In the genomic region with DNA sequence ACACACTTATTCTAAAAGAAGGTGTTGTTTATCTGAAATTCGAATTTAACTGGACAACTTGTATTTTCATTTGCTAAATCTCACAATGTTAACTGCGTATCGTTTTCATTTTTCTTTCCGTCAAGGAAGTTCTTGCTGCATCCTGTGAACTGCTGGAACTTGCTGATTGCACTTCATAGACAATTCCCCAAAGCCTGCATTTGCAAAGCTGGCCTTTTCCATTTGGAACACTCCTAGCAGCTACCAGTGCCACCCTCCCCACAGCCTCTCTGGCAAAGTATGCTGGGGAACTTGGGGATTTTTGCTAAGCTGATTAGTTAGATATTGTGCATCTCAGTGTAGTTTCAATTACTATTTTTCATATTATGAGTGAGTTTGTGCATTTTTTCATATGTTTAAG, we compare ENCODE assay signal across 23 cellular contexts.
"Had no signal": no experiment of that assay in that cellular context is flagged by ENCODE, and none has a peak within 500 bp of the region (broad histone marks: within the 10 kb centered on the region; RNA-seq: fewer than 3 reads in every experiment).

No MANE protein-coding gene starts in this region.

- H3K4me1 ChIP-seq: sigmoid colon had no signal

- DNase-seq: activated CD4-positive, alpha-beta T cell treated with anti-CD3 and anti-CD28 coated beads, Interleukin-2, amount 10 ng/mL, durations not matched to agents 7 days and 5 days; activated CD4-positive, CD25-positive, alpha-beta regulatory T cell treated with anti-CD3 and anti-CD28 coated beads, Interleukin-2, amount 50 U/mL, for 72 hours; activated CD8-positive, alpha-beta memory T cell treated with anti-CD3 and anti-CD28 coated beads, Interleukin-2, amount 10 ng/mL, durations not matched to agents 7 days and 5 days; activated CD8-positive, alpha-beta T cell treated with anti-CD3 and anti-CD28 coated beads for 36 hours; activated effector memory CD4-positive, alpha-beta T cell treated with anti-CD3 and anti-CD28 coated beads, Interleukin-2, amount 50 U/mL, for 16 hours; activated naive CD4-positive, alpha-beta T cell treated with anti-CD3 and anti-CD28 coated beads, Interleukin-2, amount 50 U/mL, for 16 hours; activated T-cell treated with anti-CD3 and anti-CD28 coated beads for 4 hours; anterior cingulate cortex; caudate nucleus; endodermal cell; immature natural killer cell; mesenchymal stem cell; naive thymus-derived CD4-positive, alpha-beta T cell; occipital lobe; sigmoid colon; stimulated activated CD4-positive, alpha-beta T cell treated with anti-CD3 and anti-CD28 coated beads, Interleukin-2, amount 100 ng/mL, for 48 hours; stimulated activated CD8-positive, alpha-beta memory T cell treated with anti-CD3 and anti-CD28 coated beads, Interleukin-4, amount 100 ng/mL, for 48 hours; stimulated activated naive CD4-positive, alpha-beta T cell; T-helper 1 cell; WERI-Rb-1 had no signal

- H3K36me3 ChIP-seq: sigmoid colon, thoracic aorta, WERI-Rb-1 had no signal

- H3K27ac ChIP-seq: epithelial cell of prostate, sigmoid colon, thoracic aorta, WERI-Rb-1 had no signal

- H3K4me3 ChIP-seq: sigmoid colon, thoracic aorta had no signal

- ATAC-seq: activated CD8-positive, alpha-beta memory T cell treated with anti-CD3 and anti-CD28 coated beads, Interleukin-2, amount 10 ng/mL, durations not matched to agents 7 days and 5 days; activated CD8-positive, alpha-beta T cell treated with anti-CD3 and anti-CD28 coated beads for 36 hours; naive thymus-derived CD4-positive, alpha-beta T cell had no signal

- FAIRE-seq: TTC549 had no signal

- H3K27me3 ChIP-seq: sigmoid colon had no signal
